Comparison of ENCODE assay signal across 25 cellular contexts in the genomic region with DNA sequence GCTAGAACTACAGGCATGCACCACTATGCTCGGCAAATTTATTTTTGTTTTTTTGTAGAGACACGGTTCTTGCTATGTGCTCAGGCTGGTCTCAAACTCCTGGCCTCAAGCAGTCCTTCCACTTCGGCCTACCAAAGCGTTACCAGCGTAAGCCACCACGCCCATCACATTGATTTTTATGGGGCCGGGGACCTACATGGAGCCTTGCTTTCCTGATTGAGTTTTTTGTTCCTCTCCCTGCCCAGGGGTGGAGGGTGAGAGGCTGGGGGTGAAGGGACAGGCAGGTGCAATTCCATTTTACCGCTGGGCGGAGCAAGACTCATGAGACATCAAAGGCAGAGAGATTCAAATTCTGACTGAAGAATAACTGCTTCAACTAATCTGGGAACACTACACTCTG. TPM values are rescaled to one million over a fixed set of nuclear protein-coding genes. Genes with fewer than 3 reads are reported as not detected.
DNase-seq lines count a peak whose midpoint lies in the region; ATAC-seq, FAIRE-seq and TF ChIP-seq lines count a peak whose summit lies in the region.
"Had no signal": no experiment of that assay in that cellular context is flagged by ENCODE, and none has a peak within 500 bp of the region (broad histone marks: within the 10 kb centered on the region; RNA-seq: fewer than 3 reads in every experiment).

No MANE protein-coding gene starts in this region.

- TF ChIP-seq POLR2A in A549 (IDR thresholded peaks at IDR 0.05; ENCODE audit: low read length), result no peak
- no peak for TF ChIP-seq POLR2A in adrenal gland (IDR thresholded peaks at IDR 0.05)

- in situ Hi-C loops in KBM-7 (cut with MboI; ENCODE audit: low pct_unique_long_range_greater_than_20kb, low sequenced_read_pairs), result loop anchor here (25.0 kb wide), 3 partner anchors 307 to 882 kb away; no protein-coding TSS in a partner anchor

- no peak overlapping the region for H3K27ac ChIP-seq in A549
- no peak overlapping the region for H3K27ac ChIP-seq in GM23338 (ENCODE audit: low read depth)
- H3K27ac ChIP-seq in osteoblast (ENCODE audit: low read depth, low read length), result no peak overlapping the region
- no peak overlapping the region for H3K27ac ChIP-seq in adrenal gland
- H3K27ac ChIP-seq: brain microvascular endothelial cell, epithelial cell of prostate, neutrophil, SJSA1, upper lobe of right lung had no signal

- H3K9me3 Mint-ChIP-seq in GM23338, result no peaks in the 10 kb centered on the region
- H3K9me3 Mint-ChIP-seq in chondrocyte (ENCODE audit: low read depth), result no peaks in the 10 kb centered on the region
- H3K9me3 Mint-ChIP-seq: activated CD4-positive, alpha-beta T cell treated with anti-CD3 and anti-CD28 coated beads, Interleukin-2, amount 10 ng/mL, durations not matched to agents 7 days and 5 days; dendritic cell treated with granulocyte-macrophage colony-stimulating factor and Interleukin-4, amounts not matched to agents 40 ng/mL and 50 ng/mL, for 4 days had no signal

- 0 out of 3 replicates have a peak overlapping the region, but pooled peaks have one; percentile 27 for H3K4me3 Mint-ChIP-seq in GM23338
- H3K4me3 Mint-ChIP-seq in chondrocyte (ENCODE audit: unreplicated experiment), result peak overlapping the region; percentile 93

- H2AFZ ChIP-seq in GM23338 (no peak overlapping the region), osteoblast (ENCODE audit: low read length) (no peak overlapping the region)

- H3F3A ChIP-seq in GM23338 (replicated peaks; ENCODE audit: low read depth), result no peaks in the 10 kb centered on the region

- WGBS in A549 (ENCODE audit: missing lambda C conversion rate), result 83% methylated on average over 9 of the region's 9 CpGs
- 89 to 95% (median 92%) methylated on average over 9 of the region's 9 CpGs for WGBS in adrenal gland, 4 donors

- no peak for ATAC-seq in A549
- ATAC-seq in GM23338, result no peak
- ATAC-seq: left cardiac atrium; stimulated activated naive CD8-positive, alpha-beta T cell treated with anti-CD3 and anti-CD28 coated beads, Interleukin-15, Interleukin-2, amounts not matched to agents 100 U/mL and 50 U/mL, for 24 hours; upper lobe of right lung had no signal

- H3K27me3 Mint-ChIP-seq in GM23338 (ENCODE audit: insufficient read depth, low read depth, poor library complexity) (peaks cover 12% of the 10 kb centered on the region), chondrocyte (ENCODE audit: low read depth) (no peaks in the 10 kb centered on the region)

- intact Hi-C loops in adrenal gland (cut with DNase I), result no loop called here

- POLR2A ChIA-PET in A549 (lab: Yijun Ruan, JAX), result no interaction called here

- CTCF ChIA-PET in A549 (lab: Yijun Ruan, JAX), result no interaction called here

- H3K79me2 ChIP-seq in GM23338 (replicated peaks; ENCODE audit: insufficient read depth) (peaks cover 39% of the 10 kb centered on the region), osteoblast (ENCODE audit: insufficient read depth, low read length) (peaks cover 27% of the 10 kb centered on the region)

- H3K9me2 ChIP-seq in GM23338 (ENCODE audit: insufficient read depth), result no peaks in the 10 kb centered on the region

- no peak for TF ChIP-seq EP300 in A549 (IDR thresholded peaks at IDR 0.05)

- H3K4me3 ChIP-seq in A549 (no peak overlapping the region), GM23338 (peak overlapping the region; percentile 95; the same call in 1 of the 2 replicates), osteoblast (ENCODE audit: insufficient read depth, low read length) (no peak overlapping the region), adrenal gland (no peak overlapping the region)
- H3K4me3 ChIP-seq: SJSA1, upper lobe of right lung had no signal

- DNase-seq in A549 (ENCODE audit: low read depth in 1 of 2, low spot score in 1 of 2) (no peak), GM23338 (ENCODE audit: low spot score) (no peak), chondrocyte (ENCODE audit: low spot score) (no peak), osteoblast (ENCODE audit: insufficient read length, low spot score, missing footprints) (no peak), AML-193 (lab: John Stamatoyannopoulos, UW) (no peak), KBM-7 (no peak), adrenal gland (no peak), ecto neural progenitor cell (ENCODE audit: low spot score) (no peak)
- DNase-seq: activated CD4-positive, alpha-beta T cell treated with anti-CD3 and anti-CD28 coated beads, Interleukin-2, amount 10 ng/mL, durations not matched to agents 7 days and 5 days; activated CD8-positive, alpha-beta memory T cell treated with anti-CD3 and anti-CD28 coated beads, Interleukin-2, amount 50 U/mL, for 4 hours; activated naive CD4-positive, alpha-beta T cell treated with Interleukin-2 at 50 U/mL for 16 hours; brain microvascular endothelial cell; COR-L47; H7; KG1; left cardiac atrium; NCI-H1048; NCI-H2081 treated with DMSO at 0.1 percent for 48 hours; stimulated activated naive CD8-positive, alpha-beta T cell treated with anti-CD3 and anti-CD28 coated beads, Interleukin-15, Interleukin-2, amounts not matched to agents 100 U/mL and 50 U/mL, for 24 hours; upper lobe of right lung had no signal

- H3K9me3 ChIP-seq in A549 (no peaks in the 10 kb centered on the region), osteoblast (ENCODE audit: low read depth, low read length) (no peaks in the 10 kb centered on the region), adrenal gland (replicated peaks in 1 of 3) (no peaks in the 10 kb centered on the region)
- H3K9me3 ChIP-seq: neutrophil, SJSA1, upper lobe of right lung had no signal

- H3K27ac Mint-ChIP-seq in GM23338 (no peak overlapping the region), chondrocyte (ENCODE audit: unreplicated experiment) (no peak overlapping the region)
- H3K27ac Mint-ChIP-seq: activated CD4-positive, alpha-beta T cell treated with anti-CD3 and anti-CD28 coated beads, Interleukin-2, amount 10 ng/mL, durations not matched to agents 7 days and 5 days; dendritic cell treated with granulocyte-macrophage colony-stimulating factor and Interleukin-4, amounts not matched to agents 40 ng/mL and 50 ng/mL, for 4 days had no signal

- no peak for FAIRE-seq in A549 (lab: Jason Lieb, UNC)
- FAIRE-seq: frontal cortex had no signal

- no peak for TF ChIP-seq CTCF in A549 (IDR thresholded peaks at IDR 0.05)
- no peak for TF ChIP-seq CTCF in GM23338 (conservative IDR thresholded peaks at IDR 0.05; ENCODE audit: low read depth in 2 of 2)
- TF ChIP-seq CTCF in chondrocyte (IDR thresholded peaks at IDR 0.05), result no peak
- no peak for TF ChIP-seq CTCF in osteoblast (IDR thresholded peaks at IDR 0.05; ENCODE audit: extremely low read depth, low read depth, low read length)
- no peak for TF ChIP-seq CTCF in adrenal gland (IDR thresholded peaks at IDR 0.05)

- no peaks in the 10 kb centered on the region for H3K27me3 ChIP-seq in GM23338 (ENCODE audit: insufficient read depth)
- no peaks in the 10 kb centered on the region for H3K27me3 ChIP-seq in osteoblast (ENCODE audit: insufficient read depth, low read length)
- H3K27me3 ChIP-seq in adrenal gland, result no peaks in the 10 kb centered on the region
- H3K27me3 ChIP-seq: brain microvascular endothelial cell, SJSA1, upper lobe of right lung had no signal

- H3K36me3 Mint-ChIP-seq in GM23338 (ENCODE audit: low read depth), result peaks cover 49% of the 10 kb centered on the region
- H3K36me3 Mint-ChIP-seq in chondrocyte (ENCODE audit: low read depth), result peaks cover 24% of the 10 kb centered on the region

- H3K4me1 Mint-ChIP-seq in GM23338, result peaks cover 19% of the 10 kb centered on the region
- peaks cover 56% of the 10 kb centered on the region for H3K4me1 Mint-ChIP-seq in chondrocyte (ENCODE audit: low read depth)

- peak overlapping the region; percentile 94; the same call in 1 of the 3 replicates for H3K4me2 ChIP-seq in A549
- H3K4me2 ChIP-seq in GM23338, result peak overlapping the region; percentile 95
- peak overlapping the region; percentile 98 for H3K4me2 ChIP-seq in osteoblast (ENCODE audit: insufficient read depth, low read length)

- peaks cover 7% of the 10 kb centered on the region for H3K36me3 ChIP-seq in GM23338 (ENCODE audit: insufficient read depth)
- peaks cover 32% of the 10 kb centered on the region for H3K36me3 ChIP-seq in osteoblast (ENCODE audit: insufficient read depth, low read length)
- no peaks in the 10 kb centered on the region for H3K36me3 ChIP-seq in adrenal gland (replicated peaks in 1 of 2)
- H3K36me3 ChIP-seq: neutrophil had no signal

- H3K4me1 ChIP-seq in A549, result peaks cover 14% of the 10 kb centered on the region; the same call in 1 of the 3 replicates
- peaks cover 19% of the 10 kb centered on the region for H3K4me1 ChIP-seq in GM23338 (ENCODE audit: insufficient read depth)
- peaks cover 11% of the 10 kb centered on the region for H3K4me1 ChIP-seq in osteoblast (ENCODE audit: insufficient read depth, low read length)
- peaks cover 8 to 11% of the 10 kb centered on the region in 2 donors for H3K4me1 ChIP-seq in adrenal gland (replicated peaks in 1 of 2)

- H4K20me1 ChIP-seq in GM23338 (replicated peaks; ENCODE audit: insufficient read depth), result peaks cover 28% of the 10 kb centered on the region
- H4K20me1 ChIP-seq in osteoblast (ENCODE audit: insufficient read depth, low read length), result peaks cover 18% of the 10 kb centered on the region

- TF ChIP-seq RAD21 in A549 (conservative IDR thresholded peaks at IDR 0.05 in 1 of 2, IDR thresholded peaks at IDR 0.05 in 1 of 2), result no peak

RNA-seq across cellular contexts. Expression of gene ALDH1B1, which starts 1.9 kb away (rescaled TPM):
- polyA plus RNA-seq in A549 (2011; rRNA removed) (39.7 and 40.2 TPM in 2 replicates), A549 (2017; fragmentation: RNase III; extraction: RNeasy Plus Mini Kit Qiagen cat#74134 plus additional on column Dnase treatment) (71.8 to 76.0 TPM (median 75.8 TPM) in 3 replicates), GM23338 (2016; fragmentation: Nextera tagmentation; extraction: Ambion mirVana) (35.5 and 37.5 TPM in 2 replicates), adrenal gland (10 to 100 TPM in 1 of 3 donors, 1 to 10 TPM in 2; 4.4 to 41.4 (median 6.2) TPM)
- 37.2 and 44.6 TPM in 2 replicates for polyA plus RNA-seq in A549 (2012; cell fraction: cytosol; rRNA removed)
- polyA plus RNA-seq in A549 (2012; cell fraction: nucleus; rRNA removed), result 31.1 and 32.9 TPM in 2 replicates
- polyA minus RNA-seq in A549 (2011; rRNA and poly(A)+ RNA removed), result 51.6 and 52.6 TPM in 2 replicates
- 74.8 and 79.7 TPM in 2 replicates for total RNA-seq in GM23338 (2014; rRNA removed; shearing (Covaris generic))
- total RNA-seq in chondrocyte (36.8 to 74.6 TPM (median 74.2 TPM) in 3 replicates), osteoblast (38.0 and 38.6 TPM in 2 replicates), adrenal gland (10 to 100 TPM; 15.5 to 46.8 (median 19.3) TPM)

RNA-seq across cellular contexts. Expression of gene IGFBPL1, which starts 29.8 kb away (rescaled TPM):
- polyA plus RNA-seq in A549 (2011; rRNA removed) (2.5 and 2.9 TPM in 2 replicates), A549 (2017; fragmentation: RNase III; extraction: RNeasy Plus Mini Kit Qiagen cat#74134 plus additional on column Dnase treatment) (2.7 to 3.0 TPM (median 2.7 TPM) in 3 replicates), GM23338 (2016; fragmentation: Nextera tagmentation; extraction: Ambion mirVana) (9.4 and 9.6 TPM in 2 replicates), adrenal gland (1 to 10 TPM in 1 of 3 donors, under 1 TPM in 2; 0.17 to 1.9 (median 0.40) TPM)
- 1.7 and 1.8 TPM in 2 replicates for polyA plus RNA-seq in A549 (2012; cell fraction: cytosol; rRNA removed)
- 0.98 and 2.0 TPM in 2 replicates for polyA plus RNA-seq in A549 (2012; cell fraction: nucleus; rRNA removed)
- polyA minus RNA-seq in A549 (2011; rRNA and poly(A)+ RNA removed), result 6.3 and 6.4 TPM in 2 replicates
- 75.6 and 78.5 TPM in 2 replicates for total RNA-seq in GM23338 (2014; rRNA removed; shearing (Covaris generic))
- total RNA-seq in chondrocyte (1.3 to 3.6 TPM (median 2.8 TPM) in 3 replicates), osteoblast (0.36 TPM in 1 of 2 replicates, not detected in the other), adrenal gland (1 to 10 TPM in 3 of 8 donors, under 1 TPM in 1, not detected in 4; 0.23 to 5.2 (median 1.5) TPM)
- total RNA-seq: activated CD4-positive, alpha-beta T cell treated with anti-CD3 and anti-CD28 coated beads, Interleukin-2, amount 10 ng/mL, durations not matched to agents 7 days and 5 days had no signal

Comparison
In these comparisons a context has a peak if more than half of its experiments do, and no peak if none do; other contexts are left out.
1. RNA of gene IGFBPL1, which starts 29.8 kb away (total RNA-seq): 75.6 to 78.5 TPM in GM23338; 1.3 to 3.6 TPM in chondrocyte, 0.36 TPM in osteoblast and 0.23 to 5.2 TPM in adrenal gland; every median in the first group is over 10 times any median in the second.
2. Peak in every context shown above with its lines, with median percentiles within 50 percentile points of each other: H3K4me2 ChIP-seq.